Comparison of ENCODE assay signal across 20 cellular contexts in genomic region chr12:125797421-125798175, GRCh38.
DNase-seq lines count a peak whose midpoint lies in the region; ATAC-seq and TF ChIP-seq lines count a peak whose summit lies in the region.
"Had no signal": no experiment of that assay in that cellular context is flagged by ENCODE, and none has a peak within 500 bp of the region (broad histone marks: within the 10 kb centered on the region; RNA-seq: fewer than 3 reads in every experiment).

No MANE protein-coding gene starts in this region.

- H3K27me3 ChIP-seq in adipocyte (replicated peaks; ENCODE audit: control insufficient read depth, insufficient read depth, low read length): no peaks in the 10 kb centered on the region
- H3K27me3 ChIP-seq in mesendoderm (ENCODE audit: insufficient read depth, low read length, poor library complexity): no peaks in the 10 kb centered on the region
- H3K27me3 ChIP-seq: SJCRH30 had no signal

- no peaks in the 10 kb centered on the region for H3K36me3 Mint-ChIP-seq in stimulated activated memory B cell treated with anti-CD40 and anti-IgM and Interleukin-4, amounts not matched to agents 10 μg/mL and 1 μg/mL and 100 μg/mL, for 72 hours

- no peak overlapping the region for H4K8ac ChIP-seq in mesendoderm (ENCODE audit: low read depth, low read length)

- H3K27ac ChIP-seq in mesendoderm (ENCODE audit: low read depth, low read length): no peak overlapping the region
- H3K27ac ChIP-seq: RWPE1, SJCRH30 had no signal

- H3K56ac ChIP-seq in mesendoderm (ENCODE audit: low read length): no peak overlapping the region

- H3K4me1 ChIP-seq in adipocyte (ENCODE audit: control insufficient read depth, insufficient read depth, low read length): no peaks in the 10 kb centered on the region
- H3K4me1 ChIP-seq in mesendoderm (ENCODE audit: control insufficient read depth, low read depth, low read length): no peaks in the 10 kb centered on the region
- H3K4me1 ChIP-seq: HAP-1, SJCRH30 had no signal

- no peak overlapping the region for H3K4me3 Mint-ChIP-seq in stimulated activated memory B cell treated with anti-CD40 and anti-IgM and Interleukin-4, amounts not matched to agents 10 μg/mL and 1 μg/mL and 100 μg/mL, for 72 hours

- no peak overlapping the region for H3K4me2 ChIP-seq in mesendoderm (ENCODE audit: low read length)

- H2BK120ac ChIP-seq in mesendoderm (ENCODE audit: low read depth, low read length): no peak overlapping the region

- H3K27ac Mint-ChIP-seq in stimulated activated memory B cell treated with anti-CD40 and anti-IgM and Interleukin-4, amounts not matched to agents 10 μg/mL and 1 μg/mL and 100 μg/mL, for 72 hours: no peak overlapping the region

- no peak overlapping the region for H2AK5ac ChIP-seq in mesendoderm (ENCODE audit: low read length)

- H3K4me3 ChIP-seq in adipocyte (ENCODE audit: low read length) (no peak overlapping the region), epithelial cell of proximal tubule (ENCODE audit: low read depth, low read length) (no peak overlapping the region), mesendoderm (ENCODE audit: low read length) (no peak overlapping the region)
- H3K4me3 ChIP-seq: HAP-1, SJCRH30 had no signal

- no peak overlapping the region for H2BK15ac ChIP-seq in mesendoderm (replicated peaks; ENCODE audit: low read depth)

- H3K79me2 ChIP-seq in mesendoderm (ENCODE audit: control insufficient read depth, insufficient read depth, low read length): no peaks in the 10 kb centered on the region

- H3K4me1 Mint-ChIP-seq in stimulated activated memory B cell treated with anti-CD40 and anti-IgM and Interleukin-4, amounts not matched to agents 10 μg/mL and 1 μg/mL and 100 μg/mL, for 72 hours: no peaks in the 10 kb centered on the region

- no peak overlapping the region for H3K23ac ChIP-seq in mesendoderm (ENCODE audit: low read length)

- H3K27me3 Mint-ChIP-seq in stimulated activated memory B cell treated with anti-CD40 and anti-IgM and Interleukin-4, amounts not matched to agents 10 μg/mL and 1 μg/mL and 100 μg/mL, for 72 hours: no peaks in the 10 kb centered on the region

- no peak overlapping the region for H4K5ac ChIP-seq in mesendoderm (ENCODE audit: low read length)

- no peak for ATAC-seq in HG03378 (IDR thresholded peaks at IDR 0.05; ENCODE audit: unreplicated experiment)
- no peak for ATAC-seq in stimulated activated memory B cell treated with anti-CD40 and anti-IgM and Interleukin-4, amounts not matched to agents 10 μg/mL and 1 μg/mL and 100 μg/mL, for 72 hours

- peaks cover 11% of the 10 kb centered on the region for H3K9me3 Mint-ChIP-seq in stimulated activated memory B cell treated with anti-CD40 and anti-IgM and Interleukin-4, amounts not matched to agents 10 μg/mL and 1 μg/mL and 100 μg/mL, for 72 hours

- WGBS in mesendoderm (ENCODE audit: extremely low coverage, insufficient coverage, low lambda C conversion rate): no CpG with 5 or more reads among the region's 4 CpGs

- no peak overlapping the region for H3K18ac ChIP-seq in mesendoderm (ENCODE audit: low read length)

- peak; percentile 62 for DNase-seq in Caki2 (ENCODE audit: low read depth)
- peak; percentile 24 for DNase-seq in adipocyte (ENCODE audit: low read depth)
- DNase-seq in epithelial cell of proximal tubule (ENCODE audit: low read depth): peak; percentile 16
- DNase-seq in mesendoderm: peak; percentile 5
- DNase-seq in HK-2 (ENCODE audit: unreplicated experiment): no peak
- no peak for DNase-seq in amygdala (lab: John Stamatoyannopoulos, UW)
- DNase-seq: C1 segment of cervical spinal cord; DMS 273 treated with DMSO at 0.1 percent for 48 hours; GDM1; Karpas-422; NCI-H1417 treated with DMSO at 0.1 percent for 48 hours; NCI-H1930; NCI-H2171; NCI-H446 treated with DMSO at 0.1 percent for 48 hours; NK-92 treated with Interleukin-12 subunit alpha and Interleukin-12 subunit beta, amount 100 ng/mL, for 24 hours; SJCRH30 had no signal

- H2BK5ac ChIP-seq in mesendoderm (ENCODE audit: low read length): no peak overlapping the region

- H3K79me1 ChIP-seq in mesendoderm (ENCODE audit: low read length): no peaks in the 10 kb centered on the region

- H3K9me3 ChIP-seq in adipocyte (ENCODE audit: control insufficient read depth, low read length): no peaks in the 10 kb centered on the region
- H3K9me3 ChIP-seq: HAP-1, SJCRH30 had no signal

- no peak overlapping the region for H3K9ac ChIP-seq in adipocyte (ENCODE audit: low read length)
- H3K9ac ChIP-seq in mesendoderm (ENCODE audit: low read length): no peak overlapping the region

- H3K4ac ChIP-seq in mesendoderm (ENCODE audit: low read depth, low read length): no peak overlapping the region

- in situ Hi-C loops in Caki2 (cut with HindIII; ENCODE audit: low pct_unique_long_range_greater_than_20kb, low sequenced_read_pairs): no loop called here

- H3K36me3 ChIP-seq in adipocyte (ENCODE audit: control insufficient read depth, insufficient read depth, low read length, severe bottlenecking) (no peaks in the 10 kb centered on the region), mesendoderm (ENCODE audit: control insufficient read depth, insufficient read depth, low read length) (no peaks in the 10 kb centered on the region)
- H3K36me3 ChIP-seq: HAP-1, SJCRH30 had no signal

- TF ChIP-seq CTCF in epithelial cell of proximal tubule (conservative IDR thresholded peaks at IDR 0.05; ENCODE audit: low read depth, low read length): no peak

Comparison
In these comparisons a context has a peak if more than half of its experiments do, and no peak if none do; other contexts are left out.
1. DNase-seq: peak in Caki2 (single experiment), adipocyte (single experiment), epithelial cell of proximal tubule (single experiment) and mesendoderm (single experiment); none in HK-2 (single experiment) and amygdala (0 of 56).